Comparison of ENCODE assay signal across 8 cellular contexts in the genomic region with DNA sequence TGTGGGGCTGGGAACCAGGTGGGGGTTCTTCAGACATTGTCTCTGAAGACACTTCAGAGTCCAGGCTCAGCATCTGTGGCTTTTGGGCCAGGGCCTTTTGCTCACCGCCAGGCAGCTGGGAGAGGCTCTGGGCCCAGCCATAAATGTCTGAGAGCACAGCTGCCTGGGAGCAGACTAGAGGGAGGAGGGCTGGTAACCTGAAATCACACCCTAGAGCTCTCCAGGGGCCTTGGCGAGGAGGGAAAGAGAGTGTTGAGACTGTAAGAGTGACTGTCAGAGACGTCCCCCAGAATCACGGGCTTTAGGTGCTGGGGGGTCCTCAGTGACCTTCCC. TPM values are rescaled to one million over a fixed set of nuclear protein-coding genes. Genes with fewer than 3 reads are reported as not detected.
A peak's percentile ranks its signal among the peaks of the same experiment; 100 is the strongest.
DNase-seq lines count a peak whose midpoint lies in the region; ATAC-seq and TF ChIP-seq lines count a peak whose summit lies in the region.

No MANE protein-coding gene starts in this region.

- TF ChIP-seq POLR2A in heart left ventricle (IDR thresholded peaks at IDR 0.05), result no peak
- TF ChIP-seq POLR2A in stomach (IDR thresholded peaks at IDR 0.05), result no peak

- H3K27me3 ChIP-seq in heart left ventricle (no peaks in the 10 kb centered on the region), stomach (no peaks in the 10 kb centered on the region)

- 8 to 28% (median 17%) methylated on average over 3 to 4 of the region's 4 CpGs for WGBS in heart left ventricle, 4 donors
- WGBS in stomach, 5 donors, result 9 to 34% (median 15%) methylated on average over 4 of the region's 4 CpGs

- peak overlapping the region in 11 of 12 donors; percentile 51 to 94 (median 80) for H3K27ac ChIP-seq in heart left ventricle
- H3K27ac ChIP-seq in stomach, result peak overlapping the region; percentile 82 to 93 (median 89)

- H3K4me3 Mint-ChIP-seq in T-cell, result peak overlapping the region; percentile 90 to 98 (median 90)

- H3K27ac Mint-ChIP-seq in T-cell, result peak overlapping the region; percentile 95 to 99

- H3K4me1 Mint-ChIP-seq in T-cell, result peaks cover 35 to 54% (median 49%) of the 10 kb centered on the region in 3 donors

- H3K9me3 ChIP-seq in heart left ventricle (no peaks in the 10 kb centered on the region), stomach (no peaks in the 10 kb centered on the region)

- intact Hi-C loops in heart left ventricle (cut with DNase I) (loop anchor here in 2 of 10 donors (10.0 kb wide), 2 partner anchors 255 to 265 kb away; no protein-coding TSS in a partner anchor), stomach (cut with DNase I; ENCODE audit: low total_unique reads) (no loop called here)

- no peaks in the 10 kb centered on the region for H3K9me3 Mint-ChIP-seq in T-cell

- ATAC-seq in T-cell (replicated peaks in 1 of 4) (peak; percentile 0 to 2 (median 0)), heart left ventricle (peak; percentile 11 to 31 (median 22))

- POLR2A ChIA-PET in T-cell (lab: Charles Lee), result interaction anchor here in 1 of 2 donors (1.2 kb wide), 1 partner anchor 19 kb away, joined by 3 read pairs; no protein-coding TSS in a partner anchor

- no peaks in the 10 kb centered on the region for H3K36me3 Mint-ChIP-seq in T-cell

- TF ChIP-seq CTCF in heart left ventricle (IDR thresholded peaks at IDR 0.05) (no peak), stomach (IDR thresholded peaks at IDR 0.05) (no peak)

- H3K4me1 ChIP-seq in heart left ventricle, result peaks cover 8 to 76% (median 45%) of the 10 kb centered on the region in 12 donors
- peaks cover 54 to 81% (median 79%) of the 10 kb centered on the region in 4 donors for H3K4me1 ChIP-seq in stomach

- no peaks in the 10 kb centered on the region for H3K27me3 Mint-ChIP-seq in T-cell

- DNase-seq in NCI-H2196 (lab: John Stamatoyannopoulos, UW; ENCODE audit: unreplicated experiment) (peak; percentile 21), NCI-H2196 treated with DMSO at 0.1 percent for 48 hours (lab: John Stamatoyannopoulos, UW; ENCODE audit: unreplicated experiment) (no peak), T-cell (no peak), heart left ventricle (peak in 1 of 5 donors; percentile 35), stomach (no peak), NCI-H1105 (lab: John Stamatoyannopoulos, UW) (no peak), NCI-H524 (lab: John Stamatoyannopoulos, UW) (no peak)
- no peak for DNase-seq in activated CD8-positive, alpha-beta memory T cell treated with anti-CD3 and anti-CD28 coated beads for 24 hours

- no peak for TF ChIP-seq EP300 in stomach (IDR thresholded peaks at IDR 0.05)

- CTCF ChIA-PET in T-cell (lab: Charles Lee), result no interaction called here

- H3K4me3 ChIP-seq in heart left ventricle, result peak overlapping the region in 11 of 12 donors; percentile 31 to 61 (median 53)
- peak overlapping the region; percentile 30 to 51 (median 41) for H3K4me3 ChIP-seq in stomach

- H3K36me3 ChIP-seq in heart left ventricle (peaks cover 0 to 19% (median 12%) of the 10 kb centered on the region in 9 donors), stomach (peaks cover 13 to 22% (median 19%) of the 10 kb centered on the region in 4 donors)

RNA-seq across cellular contexts. Expression of gene TRABD, which starts 4.1 kb away (rescaled TPM):
- total RNA-seq in T-cell (100 to 1,000 TPM; 116 to 213 (median 175) TPM), heart left ventricle (10 to 100 TPM; 14.3 to 28.1 (median 17.5) TPM), stomach (100 to 1,000 TPM in 2 of 5 donors, 10 to 100 TPM in 3; 13.2 to 245 (median 56.7) TPM)
- polyA plus RNA-seq in heart left ventricle (10 to 100 TPM; 25.8 to 32.9 TPM), stomach (10 to 100 TPM; 41.4 to 46.4 (median 45.5) TPM)

RNA-seq across cellular contexts. Expression of gene SELENOO, which starts 11.0 kb away (rescaled TPM):
- total RNA-seq in T-cell, result 10 to 100 TPM; 28.9 to 51.0 (median 46.1) TPM
- total RNA-seq in heart left ventricle, result 10 to 100 TPM; 10.4 to 23.8 (median 12.8) TPM
- 10 to 100 TPM; 16.0 to 20.4 TPM for polyA plus RNA-seq in heart left ventricle
- 100 to 1,000 TPM in 1 of 5 donors, 10 to 100 TPM in 4; 10.1 to 185 (median 57.2) TPM for total RNA-seq in stomach
- 10 to 100 TPM; 30.9 to 37.5 (median 33.1) TPM for polyA plus RNA-seq in stomach

RNA-seq across cellular contexts. Expression of gene PANX2, which starts 19.3 kb away (rescaled TPM):
- total RNA-seq in T-cell (under 1 TPM in 3 of 5 donors, not detected in 2; 0.16 to 0.32 (median 0.26) TPM), heart left ventricle (under 1 TPM in 5 of 9 donors, not detected in 4; 0.08 to 0.77 (median 0.56) TPM), stomach (1 to 10 TPM in 2 of 5 donors, under 1 TPM in 1, not detected in 2; 0.29 to 1.8 (median 1.6) TPM)
- polyA plus RNA-seq in heart left ventricle (under 1 TPM in 1 of 2 donors, not detected in 1; 0.08 TPM), stomach (1 to 10 TPM in 1 of 3 donors, under 1 TPM in 1, not detected in 1; 0.25 to 1.1 TPM)

RNA-seq across cellular contexts. Expression of gene TUBGCP6, which starts 55.0 kb away (rescaled TPM):
- 100 to 1,000 TPM; 129 to 144 (median 132) TPM for total RNA-seq in T-cell
- total RNA-seq in heart left ventricle, result 10 to 100 TPM; 14.1 to 28.8 (median 18.1) TPM
- polyA plus RNA-seq in heart left ventricle, result 10 to 100 TPM; 11.6 to 17.7 TPM
- total RNA-seq in stomach, result 100 to 1,000 TPM in 1 of 5 donors, 10 to 100 TPM in 4; 40.4 to 112 (median 91.5) TPM
- 10 to 100 TPM; 37.8 to 59.0 (median 38.8) TPM for polyA plus RNA-seq in stomach
